In the genomic region with DNA sequence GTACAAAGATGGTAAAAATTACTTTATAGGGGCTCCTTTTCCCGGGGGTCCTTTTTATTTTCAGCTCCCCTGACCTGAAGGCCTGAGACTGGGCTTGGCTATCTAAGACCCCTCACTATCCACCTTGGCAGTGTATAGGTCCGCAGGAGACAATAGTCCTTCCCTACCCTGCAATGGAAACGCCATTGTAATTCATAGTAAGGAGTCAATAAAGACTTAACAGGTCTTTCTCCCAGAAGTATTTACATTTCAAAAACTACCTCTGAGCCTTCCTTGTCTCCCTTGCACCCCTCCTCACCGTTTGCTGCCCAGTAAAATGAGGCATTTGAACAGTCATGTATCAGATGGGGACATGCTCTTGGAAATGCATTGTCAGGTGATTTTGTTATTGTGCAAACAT, we compare ENCODE assay signal across 26 cellular contexts.
"Had no signal": no experiment of that assay in that cellular context is flagged by ENCODE, and none has a peak within 500 bp of the region (broad histone marks: within the 10 kb centered on the region; RNA-seq: fewer than 3 reads in every experiment).

No MANE protein-coding gene starts in this region.

- H3K4me3 ChIP-seq: dorsolateral prefrontal cortex, heart left ventricle, psoas muscle, right lobe of liver, suprapubic skin, thyroid gland, uterus had no signal

- FAIRE-seq: endometrium, frontal cortex, islet of Langerhans had no signal

- H2AFZ ChIP-seq: parathyroid adenoma had no signal

- H3K36me3 Mint-ChIP-seq: naive B cell; stimulated activated effector memory CD8-positive, alpha-beta T cell treated with anti-CD3 and anti-CD28 coated beads, Interleukin-12 subunit alpha, Interleukin-12 subunit beta, amount 100 ng/mL, for 72 hours; type B pancreatic cell had no signal

- H3K27me3 ChIP-seq: heart left ventricle, right lobe of liver, suprapubic skin, thyroid gland, uterus had no signal

- DNase-seq: cortex of kidney; dorsolateral prefrontal cortex; effector CD8-positive, alpha-beta T cell; heart left ventricle; hippocampal formation; kidney glomerular epithelial cell; mesendoderm; naive B cell; occipital lobe; psoas muscle; retina; right lobe of liver; stimulated activated CD4-positive, alpha-beta T cell treated with anti-CD3 and anti-CD28 coated beads, Interleukin-4, amount 100 ng/mL, for 1 hour; stimulated activated CD8-positive, alpha-beta memory T cell treated with anti-CD3 and anti-CD28 coated beads, Interleukin-4, amount 100 ng/mL, for 48 hours; stimulated activated naive CD8-positive, alpha-beta T cell treated with anti-CD3 and anti-CD28 coated beads, Interleukin-15, Interleukin-2, amounts not matched to agents 100 U/mL and 50 U/mL, for 24 hours; thyroid gland; uterus had no signal

- ATAC-seq: esophagus mucosa; heart left ventricle; psoas muscle; right lobe of liver; stimulated activated effector memory CD8-positive, alpha-beta T cell treated with anti-CD3 and anti-CD28 coated beads, Interleukin-12 subunit alpha, Interleukin-12 subunit beta, amount 100 ng/mL, for 72 hours; stimulated activated naive CD8-positive, alpha-beta T cell treated with anti-CD3 and anti-CD28 coated beads, Interleukin-15, Interleukin-2, amounts not matched to agents 100 U/mL and 50 U/mL, for 24 hours had no signal

- H3K4me1 Mint-ChIP-seq: naive B cell; nephron; stimulated activated effector memory CD8-positive, alpha-beta T cell treated with anti-CD3 and anti-CD28 coated beads, Interleukin-12 subunit alpha, Interleukin-12 subunit beta, amount 100 ng/mL, for 72 hours had no signal

- H3K27ac Mint-ChIP-seq: naive B cell; nephron; stimulated activated effector memory CD8-positive, alpha-beta T cell treated with anti-CD3 and anti-CD28 coated beads, Interleukin-12 subunit alpha, Interleukin-12 subunit beta, amount 100 ng/mL, for 72 hours; type B pancreatic cell had no signal

- H3K27me3 Mint-ChIP-seq: naive B cell, type B pancreatic cell had no signal

- H3K4me1 ChIP-seq: heart left ventricle, parathyroid adenoma, psoas muscle, right lobe of liver, suprapubic skin, thyroid gland, uterus had no signal

- H3K9me3 ChIP-seq: heart left ventricle, psoas muscle, right lobe of liver, suprapubic skin, thyroid gland, uterus had no signal

- H3K9ac ChIP-seq: parathyroid adenoma had no signal

- H3K36me3 ChIP-seq: heart left ventricle, right lobe of liver, suprapubic skin, thyroid gland, uterus had no signal

- H3K9me3 Mint-ChIP-seq: nephron; stimulated activated effector memory CD8-positive, alpha-beta T cell treated with anti-CD3 and anti-CD28 coated beads, Interleukin-12 subunit alpha, Interleukin-12 subunit beta, amount 100 ng/mL, for 72 hours had no signal

- H3K79me2 ChIP-seq: parathyroid adenoma had no signal

- H3K27ac ChIP-seq: dorsolateral prefrontal cortex, heart left ventricle, parathyroid adenoma, psoas muscle, right lobe of liver, suprapubic skin, thyroid gland, uterus had no signal

- H3K4me3 Mint-ChIP-seq: naive B cell; nephron; stimulated activated effector memory CD8-positive, alpha-beta T cell treated with anti-CD3 and anti-CD28 coated beads, Interleukin-12 subunit alpha, Interleukin-12 subunit beta, amount 100 ng/mL, for 72 hours; type B pancreatic cell had no signal
